In the genomic region with DNA sequence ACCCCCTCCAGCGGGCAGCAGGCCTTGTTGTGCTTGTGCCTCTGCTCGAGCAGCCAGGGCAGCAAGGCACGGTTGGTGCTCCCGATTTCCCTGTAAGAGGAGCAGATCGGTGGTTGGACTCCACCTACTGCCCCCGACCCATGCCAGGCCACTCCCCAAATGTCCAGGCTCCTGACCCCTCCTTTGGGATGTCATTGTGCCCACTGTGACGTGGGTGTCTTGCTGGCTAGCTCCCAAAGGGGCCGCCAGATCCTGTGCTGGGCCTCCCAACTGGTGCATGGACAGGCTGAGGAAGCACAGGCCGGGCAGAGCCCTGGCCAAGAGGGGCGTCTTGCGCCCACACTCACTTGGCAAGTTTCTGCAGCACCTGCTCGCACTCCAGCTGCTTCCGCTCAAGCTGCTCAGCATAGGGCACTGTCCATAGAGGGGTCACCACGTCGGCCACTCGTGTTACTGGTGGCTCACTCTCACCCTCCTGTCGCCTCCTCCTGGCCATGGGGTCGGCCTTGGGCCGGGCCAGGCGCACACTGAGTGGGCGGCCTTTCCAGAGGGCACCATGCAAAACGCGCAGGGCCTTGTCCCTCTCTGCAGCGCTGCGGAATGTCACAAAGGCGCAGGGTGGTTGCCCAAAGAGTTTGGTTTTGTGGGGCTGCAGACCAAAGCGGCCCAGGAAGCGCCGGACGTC, we compare ENCODE assay signal across 8 cellular contexts. TPM values are rescaled to one million over a fixed set of nuclear protein-coding genes. Genes with fewer than 3 reads are reported as not detected.
DNase-seq lines count a peak whose midpoint lies in the region; ATAC-seq and TF ChIP-seq lines count a peak whose summit lies in the region.

Gene RANBP1 (plus strand): TSS at position 414 of the 685 bp plus-strand sequence. CDS start 81 bp downstream, at position 495.

- DNase-seq in OCI-LY7 (ENCODE audit: low spot score) (no peak), endothelial cell (ENCODE audit: low spot score) (no peak), NCI-H345 (lab: John Stamatoyannopoulos, UW) (no peak)
- DNase-seq in naive thymus-derived CD8-positive, alpha-beta T cell = peak in 1 of 10 donors; percentile 23

- H2AFZ ChIP-seq in OCI-LY7 (ENCODE audit: low read length) = peak within 1 kb of the TSS; percentile 9; the same call in 1 of the 2 replicates

- ATAC-seq in naive thymus-derived CD8-positive, alpha-beta T cell = no peak
- ATAC-seq in GM18858 (IDR thresholded peaks at IDR 0.05; ENCODE audit: unreplicated experiment) (no peak), HG03439 (IDR thresholded peaks at IDR 0.05; ENCODE audit: unreplicated experiment) (no peak), GM18502 (IDR thresholded peaks at IDR 0.05; ENCODE audit: poor library complexity, unreplicated experiment) (no peak)

- no peaks in the 10 kb centered on the region for H3K9me2 ChIP-seq in OCI-LY7 (ENCODE audit: insufficient read depth, low read length)

- no peaks in the 10 kb centered on the region for H3K9me3 Mint-ChIP-seq in endothelial cell (ENCODE audit: unreplicated experiment)
- no peaks in the 10 kb centered on the region for H3K9me3 Mint-ChIP-seq in naive thymus-derived CD8-positive, alpha-beta T cell

- peaks cover 5% of the 10 kb centered on the region for H3K36me3 Mint-ChIP-seq in endothelial cell (ENCODE audit: low read depth, unreplicated experiment)
- peaks cover 0 to 27% (median 3%) of the 10 kb centered on the region in 3 donors for H3K36me3 Mint-ChIP-seq in naive thymus-derived CD8-positive, alpha-beta T cell

- peak within 1 kb of the TSS; percentile 93 for H3K4me3 Mint-ChIP-seq in endothelial cell (ENCODE audit: unreplicated experiment)
- peak within 1 kb of the TSS; percentile 83 to 97 (median 90) for H3K4me3 Mint-ChIP-seq in naive thymus-derived CD8-positive, alpha-beta T cell

- H3K9me3 ChIP-seq in OCI-LY7 (ENCODE audit: low read length) = no peaks in the 10 kb centered on the region

- peaks cover 7% of the 10 kb centered on the region for H3K27me3 Mint-ChIP-seq in endothelial cell (ENCODE audit: unreplicated experiment)
- H3K27me3 Mint-ChIP-seq in naive thymus-derived CD8-positive, alpha-beta T cell = no peaks in the 10 kb centered on the region

- peaks cover 44% of the 10 kb centered on the region for H3K4me1 ChIP-seq in OCI-LY7 (ENCODE audit: insufficient read depth, low read length, poor library complexity, severe bottlenecking)

- peak within 1 kb of the TSS; percentile 78 for H3K27ac Mint-ChIP-seq in endothelial cell (ENCODE audit: unreplicated experiment)
- H3K27ac Mint-ChIP-seq in naive thymus-derived CD8-positive, alpha-beta T cell = peak within 1 kb of the TSS; percentile 79 to 96 (median 93)

- no peak for TF ChIP-seq CTCF in C4-2B (conservative IDR thresholded peaks at IDR 0.05)
- no peak for TF ChIP-seq CTCF in OCI-LY7 (conservative IDR thresholded peaks at IDR 0.05; ENCODE audit: low read length)
- no peak for TF ChIP-seq CTCF in endothelial cell (IDR thresholded peaks at IDR 0.05; ENCODE audit: unreplicated experiment)

- peak within 1 kb of the TSS; percentile 74 for H3K4me2 ChIP-seq in OCI-LY7 (ENCODE audit: low read length)

- peaks cover 84% of the 10 kb centered on the region for H3K36me3 ChIP-seq in OCI-LY7 (ENCODE audit: insufficient read depth, low read length)

- peaks cover 9% of the 10 kb centered on the region; the same call in 1 of the 2 replicates for H4K20me1 ChIP-seq in OCI-LY7 (ENCODE audit: insufficient read depth, low read length)

- peak within 1 kb of the TSS; percentile 98 for H3K4me3 ChIP-seq in OCI-LY7 (ENCODE audit: low read depth, low read length, poor library complexity, severe bottlenecking)

- no TSS peak for BruUV-seq in OCI-LY7 (replicated peaks; lab: Mats Ljungman, UMichigan)

- H3K79me2 ChIP-seq in OCI-LY7 (ENCODE audit: insufficient read depth, low read depth, low read length) = peaks cover 52% of the 10 kb centered on the region

- CTCF ChIA-PET in OCI-LY7 (lab: Charles Lee; ENCODE audit: unreplicated experiment) = no interaction called here

- POLR2A ChIA-PET in OCI-LY7 (lab: Charles Lee) = interaction anchor here (0.5 to 1.0 kb wide), 2 partner anchors 25 to 160 kb away, joined by 3 read pairs; no protein-coding TSS in a partner anchor
- POLR2A ChIA-PET in naive thymus-derived CD8-positive, alpha-beta T cell (lab: Charles Lee) = interaction anchor here (0.6 to 3.2 kb wide), 11 partner anchors 10 to 385 kb away, joined by 3 to 23 read pairs (median 7); partner anchors contain the start of genes DGCR8, TANGO2 and ZDHHC8

- peaks cover 20% of the 10 kb centered on the region for H3K4me1 Mint-ChIP-seq in endothelial cell (ENCODE audit: unreplicated experiment)
- H3K4me1 Mint-ChIP-seq in naive thymus-derived CD8-positive, alpha-beta T cell = peaks cover 17 to 57% (median 49%) of the 10 kb centered on the region in 4 donors

- intact Hi-C loops in OCI-LY7 (cut with micrococcal nuclease; ENCODE audit: unreplicated experiment) = no loop called here

- peak within 1 kb of the TSS; percentile 94 for H3K27ac ChIP-seq in C4-2B
- peak within 1 kb of the TSS; percentile 63 for H3K27ac ChIP-seq in OCI-LY7 (ENCODE audit: low read depth, low read length, poor library complexity, severe bottlenecking)

RNA-seq across cellular contexts. Expression of gene RANBP1, which starts in this region (rescaled TPM):
- total RNA-seq in OCI-LY7 (2014; rRNA removed; shearing (Covaris generic)) = 570 and 652 TPM in 2 replicates
- 398 and 406 TPM in 2 replicates for total RNA-seq in OCI-LY7 (2022)
- 142 TPM for total RNA-seq in endothelial cell (ENCODE audit: unreplicated experiment)
- 10 to 100 TPM; 64.0 to 67.0 TPM for total RNA-seq in naive thymus-derived CD8-positive, alpha-beta T cell
- polyA plus RNA-seq in naive thymus-derived CD8-positive, alpha-beta T cell = 100 to 1,000 TPM in 1 of 3 donors, 10 to 100 TPM in 2; 72.5 to 106 (median 92.7) TPM
